In the genomic region with DNA sequence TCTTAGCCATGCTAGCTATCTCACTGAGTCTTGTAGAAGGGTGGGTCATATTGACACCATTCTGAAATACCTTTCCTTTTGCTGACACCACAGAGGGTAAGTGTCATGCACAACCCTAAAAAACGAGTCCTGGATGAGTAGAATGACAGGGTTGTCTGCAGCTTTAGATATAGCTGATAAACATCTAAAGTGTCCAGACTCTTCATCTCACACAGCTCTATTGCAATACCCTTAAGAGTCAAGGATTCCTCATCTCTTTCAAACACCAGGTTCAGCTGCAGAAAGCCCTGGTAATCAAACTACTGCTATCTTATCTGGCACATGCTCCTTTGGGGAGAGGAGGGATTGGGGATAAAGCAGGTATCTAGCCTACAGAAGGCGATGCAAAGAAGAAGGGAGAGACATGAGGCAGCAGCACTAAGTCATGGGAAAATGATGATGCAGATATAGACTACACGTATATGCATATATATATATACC, we compare ENCODE assay signal across 1 cellular context.
TF ChIP-seq lines count a peak whose summit lies in the region.

No MANE protein-coding gene starts in this region.

TF ChIP-seq in K562, 482 proteins besides CTCF, POLR2A, EP300 and RAD21 (continued from another document and continues in another):
- TF ChIP-seq HDAC3 (IDR thresholded peaks at IDR 0.05; ENCODE audit: borderline replicate concordance, partially characterized antibody) (peak; percentile 95), NR2C2 (CRISPR knock-in tag; IDR thresholded peaks at IDR 0.05) (no peak), NR2C2 (tag; IDR thresholded peaks at IDR 0.05) (peak; percentile 60; the same call in 1 of the 2 replicates), ZNF23 (CRISPR knock-in tag; IDR thresholded peaks at IDR 0.05) (no peak), ZFP1 (CRISPR knock-in tag; IDR thresholded peaks at IDR 0.05) (no peak), POLR2B (IDR thresholded peaks at IDR 0.05; ENCODE audit: low read depth, partially characterized antibody) (no peak), MCM7 (IDR thresholded peaks at IDR 0.05) (no peak), ETV5 (CRISPR knock-in tag; IDR thresholded peaks at IDR 0.05; ENCODE audit: low read depth) (no peak), MEIS2 (IDR thresholded peaks at IDR 0.05; ENCODE audit: partially characterized antibody) (peak; percentile 95), DMBX1 (CRISPR knock-in tag; IDR thresholded peaks at IDR 0.05; ENCODE audit: borderline replicate concordance) (peak; percentile 91), ZKSCAN3 (CRISPR knock-in tag; IDR thresholded peaks at IDR 0.05) (no peak), SMARCA4 (IDR thresholded peaks at IDR 0.05) (peak; percentile 98), POLR3G (IDR thresholded peaks at IDR 0.05; ENCODE audit: extremely low read depth, insufficient read length, insufficient replicate concordance) (no peak), ZC3H4 (CRISPR knock-in tag; IDR thresholded peaks at IDR 0.05; ENCODE audit: borderline replicate concordance) (no peak), ZC3H8 (IDR thresholded peaks at IDR 0.05) (no peak), TAF7 (tag; IDR thresholded peaks at IDR 0.05) (no peak), ZNF699 (CRISPR knock-in tag; IDR thresholded peaks at IDR 0.05; ENCODE audit: insufficient replicate concordance) (no peak), FOXP1 (CRISPR knock-in tag; IDR thresholded peaks at IDR 0.05) (no peak), GATAD2A (IDR thresholded peaks at IDR 0.05) (0 out of 2 replicates have a peak, but pooled peaks have one; percentile 52)
- TF ChIP-seq, protein P1, sequence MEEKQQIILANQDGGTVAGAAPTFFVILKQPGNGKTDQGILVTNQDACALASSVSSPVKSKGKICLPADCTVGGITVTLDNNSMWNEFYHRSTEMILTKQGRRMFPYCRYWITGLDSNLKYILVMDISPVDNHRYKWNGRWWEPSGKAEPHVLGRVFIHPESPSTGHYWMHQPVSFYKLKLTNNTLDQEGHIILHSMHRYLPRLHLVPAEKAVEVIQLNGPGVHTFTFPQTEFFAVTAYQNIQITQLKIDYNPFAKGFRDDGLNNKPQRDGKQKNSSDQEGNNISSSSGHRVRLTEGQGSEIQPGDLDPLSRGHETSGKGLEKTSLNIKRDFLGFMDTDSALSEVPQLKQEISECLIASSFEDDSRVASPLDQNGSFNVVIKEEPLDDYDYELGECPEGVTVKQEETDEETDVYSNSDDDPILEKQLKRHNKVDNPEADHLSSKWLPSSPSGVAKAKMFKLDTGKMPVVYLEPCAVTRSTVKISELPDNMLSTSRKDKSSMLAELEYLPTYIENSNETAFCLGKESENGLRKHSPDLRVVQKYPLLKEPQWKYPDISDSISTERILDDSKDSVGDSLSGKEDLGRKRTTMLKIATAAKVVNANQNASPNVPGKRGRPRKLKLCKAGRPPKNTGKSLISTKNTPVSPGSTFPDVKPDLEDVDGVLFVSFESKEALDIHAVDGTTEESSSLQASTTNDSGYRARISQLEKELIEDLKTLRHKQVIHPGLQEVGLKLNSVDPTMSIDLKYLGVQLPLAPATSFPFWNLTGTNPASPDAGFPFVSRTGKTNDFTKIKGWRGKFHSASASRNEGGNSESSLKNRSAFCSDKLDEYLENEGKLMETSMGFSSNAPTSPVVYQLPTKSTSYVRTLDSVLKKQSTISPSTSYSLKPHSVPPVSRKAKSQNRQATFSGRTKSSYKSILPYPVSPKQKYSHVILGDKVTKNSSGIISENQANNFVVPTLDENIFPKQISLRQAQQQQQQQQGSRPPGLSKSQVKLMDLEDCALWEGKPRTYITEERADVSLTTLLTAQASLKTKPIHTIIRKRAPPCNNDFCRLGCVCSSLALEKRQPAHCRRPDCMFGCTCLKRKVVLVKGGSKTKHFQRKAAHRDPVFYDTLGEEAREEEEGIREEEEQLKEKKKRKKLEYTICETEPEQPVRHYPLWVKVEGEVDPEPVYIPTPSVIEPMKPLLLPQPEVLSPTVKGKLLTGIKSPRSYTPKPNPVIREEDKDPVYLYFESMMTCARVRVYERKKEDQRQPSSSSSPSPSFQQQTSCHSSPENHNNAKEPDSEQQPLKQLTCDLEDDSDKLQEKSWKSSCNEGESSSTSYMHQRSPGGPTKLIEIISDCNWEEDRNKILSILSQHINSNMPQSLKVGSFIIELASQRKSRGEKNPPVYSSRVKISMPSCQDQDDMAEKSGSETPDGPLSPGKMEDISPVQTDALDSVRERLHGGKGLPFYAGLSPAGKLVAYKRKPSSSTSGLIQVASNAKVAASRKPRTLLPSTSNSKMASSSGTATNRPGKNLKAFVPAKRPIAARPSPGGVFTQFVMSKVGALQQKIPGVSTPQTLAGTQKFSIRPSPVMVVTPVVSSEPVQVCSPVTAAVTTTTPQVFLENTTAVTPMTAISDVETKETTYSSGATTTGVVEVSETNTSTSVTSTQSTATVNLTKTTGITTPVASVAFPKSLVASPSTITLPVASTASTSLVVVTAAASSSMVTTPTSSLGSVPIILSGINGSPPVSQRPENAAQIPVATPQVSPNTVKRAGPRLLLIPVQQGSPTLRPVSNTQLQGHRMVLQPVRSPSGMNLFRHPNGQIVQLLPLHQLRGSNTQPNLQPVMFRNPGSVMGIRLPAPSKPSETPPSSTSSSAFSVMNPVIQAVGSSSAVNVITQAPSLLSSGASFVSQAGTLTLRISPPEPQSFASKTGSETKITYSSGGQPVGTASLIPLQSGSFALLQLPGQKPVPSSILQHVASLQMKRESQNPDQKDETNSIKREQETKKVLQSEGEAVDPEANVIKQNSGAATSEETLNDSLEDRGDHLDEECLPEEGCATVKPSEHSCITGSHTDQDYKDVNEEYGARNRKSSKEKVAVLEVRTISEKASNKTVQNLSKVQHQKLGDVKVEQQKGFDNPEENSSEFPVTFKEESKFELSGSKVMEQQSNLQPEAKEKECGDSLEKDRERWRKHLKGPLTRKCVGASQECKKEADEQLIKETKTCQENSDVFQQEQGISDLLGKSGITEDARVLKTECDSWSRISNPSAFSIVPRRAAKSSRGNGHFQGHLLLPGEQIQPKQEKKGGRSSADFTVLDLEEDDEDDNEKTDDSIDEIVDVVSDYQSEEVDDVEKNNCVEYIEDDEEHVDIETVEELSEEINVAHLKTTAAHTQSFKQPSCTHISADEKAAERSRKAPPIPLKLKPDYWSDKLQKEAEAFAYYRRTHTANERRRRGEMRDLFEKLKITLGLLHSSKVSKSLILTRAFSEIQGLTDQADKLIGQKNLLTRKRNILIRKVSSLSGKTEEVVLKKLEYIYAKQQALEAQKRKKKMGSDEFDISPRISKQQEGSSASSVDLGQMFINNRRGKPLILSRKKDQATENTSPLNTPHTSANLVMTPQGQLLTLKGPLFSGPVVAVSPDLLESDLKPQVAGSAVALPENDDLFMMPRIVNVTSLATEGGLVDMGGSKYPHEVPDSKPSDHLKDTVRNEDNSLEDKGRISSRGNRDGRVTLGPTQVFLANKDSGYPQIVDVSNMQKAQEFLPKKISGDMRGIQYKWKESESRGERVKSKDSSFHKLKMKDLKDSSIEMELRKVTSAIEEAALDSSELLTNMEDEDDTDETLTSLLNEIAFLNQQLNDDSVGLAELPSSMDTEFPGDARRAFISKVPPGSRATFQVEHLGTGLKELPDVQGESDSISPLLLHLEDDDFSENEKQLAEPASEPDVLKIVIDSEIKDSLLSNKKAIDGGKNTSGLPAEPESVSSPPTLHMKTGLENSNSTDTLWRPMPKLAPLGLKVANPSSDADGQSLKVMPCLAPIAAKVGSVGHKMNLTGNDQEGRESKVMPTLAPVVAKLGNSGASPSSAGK (IDR thresholded peaks at IDR 0.05) = peak; percentile 11; the same call in 1 of the 2 replicates
- TF ChIP-seq, protein P2, sequence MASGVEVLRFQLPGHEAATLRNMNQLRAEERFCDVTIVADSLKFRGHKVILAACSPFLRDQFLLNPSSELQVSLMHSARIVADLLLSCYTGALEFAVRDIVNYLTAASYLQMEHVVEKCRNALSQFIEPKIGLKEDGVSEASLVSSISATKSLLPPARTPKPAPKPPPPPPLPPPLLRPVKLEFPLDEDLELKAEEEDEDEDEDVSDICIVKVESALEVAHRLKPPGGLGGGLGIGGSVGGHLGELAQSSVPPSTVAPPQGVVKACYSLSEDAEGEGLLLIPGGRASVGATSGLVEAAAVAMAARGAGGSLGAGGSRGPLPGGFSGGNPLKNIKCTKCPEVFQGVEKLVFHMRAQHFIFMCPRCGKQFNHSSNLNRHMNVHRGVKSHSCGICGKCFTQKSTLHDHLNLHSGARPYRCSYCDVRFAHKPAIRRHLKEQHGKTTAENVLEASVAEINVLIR (CRISPR knock-in tag; IDR thresholded peaks at IDR 0.05) = 0 out of 2 replicates have a peak, but pooled peaks have one; percentile 25
- TF ChIP-seq, protein P3, sequence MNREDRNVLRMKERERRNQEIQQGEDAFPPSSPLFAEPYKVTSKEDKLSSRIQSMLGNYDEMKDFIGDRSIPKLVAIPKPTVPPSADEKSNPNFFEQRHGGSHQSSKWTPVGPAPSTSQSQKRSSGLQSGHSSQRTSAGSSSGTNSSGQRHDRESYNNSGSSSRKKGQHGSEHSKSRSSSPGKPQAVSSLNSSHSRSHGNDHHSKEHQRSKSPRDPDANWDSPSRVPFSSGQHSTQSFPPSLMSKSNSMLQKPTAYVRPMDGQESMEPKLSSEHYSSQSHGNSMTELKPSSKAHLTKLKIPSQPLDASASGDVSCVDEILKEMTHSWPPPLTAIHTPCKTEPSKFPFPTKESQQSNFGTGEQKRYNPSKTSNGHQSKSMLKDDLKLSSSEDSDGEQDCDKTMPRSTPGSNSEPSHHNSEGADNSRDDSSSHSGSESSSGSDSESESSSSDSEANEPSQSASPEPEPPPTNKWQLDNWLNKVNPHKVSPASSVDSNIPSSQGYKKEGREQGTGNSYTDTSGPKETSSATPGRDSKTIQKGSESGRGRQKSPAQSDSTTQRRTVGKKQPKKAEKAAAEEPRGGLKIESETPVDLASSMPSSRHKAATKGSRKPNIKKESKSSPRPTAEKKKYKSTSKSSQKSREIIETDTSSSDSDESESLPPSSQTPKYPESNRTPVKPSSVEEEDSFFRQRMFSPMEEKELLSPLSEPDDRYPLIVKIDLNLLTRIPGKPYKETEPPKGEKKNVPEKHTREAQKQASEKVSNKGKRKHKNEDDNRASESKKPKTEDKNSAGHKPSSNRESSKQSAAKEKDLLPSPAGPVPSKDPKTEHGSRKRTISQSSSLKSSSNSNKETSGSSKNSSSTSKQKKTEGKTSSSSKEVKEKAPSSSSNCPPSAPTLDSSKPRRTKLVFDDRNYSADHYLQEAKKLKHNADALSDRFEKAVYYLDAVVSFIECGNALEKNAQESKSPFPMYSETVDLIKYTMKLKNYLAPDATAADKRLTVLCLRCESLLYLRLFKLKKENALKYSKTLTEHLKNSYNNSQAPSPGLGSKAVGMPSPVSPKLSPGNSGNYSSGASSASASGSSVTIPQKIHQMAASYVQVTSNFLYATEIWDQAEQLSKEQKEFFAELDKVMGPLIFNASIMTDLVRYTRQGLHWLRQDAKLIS (CRISPR knock-in tag; IDR thresholded peaks at IDR 0.05) = no peak
- TF ChIP-seq, protein P4, sequence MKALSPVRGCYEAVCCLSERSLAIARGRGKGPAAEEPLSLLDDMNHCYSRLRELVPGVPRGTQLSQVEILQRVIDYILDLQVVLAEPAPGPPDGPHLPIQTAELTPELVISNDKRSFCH (CRISPR knock-in tag; IDR thresholded peaks at IDR 0.05) = no peak
- TF ChIP-seq, protein P4 (tag; IDR thresholded peaks at IDR 0.05) = no peak
- TF ChIP-seq, protein P5, sequence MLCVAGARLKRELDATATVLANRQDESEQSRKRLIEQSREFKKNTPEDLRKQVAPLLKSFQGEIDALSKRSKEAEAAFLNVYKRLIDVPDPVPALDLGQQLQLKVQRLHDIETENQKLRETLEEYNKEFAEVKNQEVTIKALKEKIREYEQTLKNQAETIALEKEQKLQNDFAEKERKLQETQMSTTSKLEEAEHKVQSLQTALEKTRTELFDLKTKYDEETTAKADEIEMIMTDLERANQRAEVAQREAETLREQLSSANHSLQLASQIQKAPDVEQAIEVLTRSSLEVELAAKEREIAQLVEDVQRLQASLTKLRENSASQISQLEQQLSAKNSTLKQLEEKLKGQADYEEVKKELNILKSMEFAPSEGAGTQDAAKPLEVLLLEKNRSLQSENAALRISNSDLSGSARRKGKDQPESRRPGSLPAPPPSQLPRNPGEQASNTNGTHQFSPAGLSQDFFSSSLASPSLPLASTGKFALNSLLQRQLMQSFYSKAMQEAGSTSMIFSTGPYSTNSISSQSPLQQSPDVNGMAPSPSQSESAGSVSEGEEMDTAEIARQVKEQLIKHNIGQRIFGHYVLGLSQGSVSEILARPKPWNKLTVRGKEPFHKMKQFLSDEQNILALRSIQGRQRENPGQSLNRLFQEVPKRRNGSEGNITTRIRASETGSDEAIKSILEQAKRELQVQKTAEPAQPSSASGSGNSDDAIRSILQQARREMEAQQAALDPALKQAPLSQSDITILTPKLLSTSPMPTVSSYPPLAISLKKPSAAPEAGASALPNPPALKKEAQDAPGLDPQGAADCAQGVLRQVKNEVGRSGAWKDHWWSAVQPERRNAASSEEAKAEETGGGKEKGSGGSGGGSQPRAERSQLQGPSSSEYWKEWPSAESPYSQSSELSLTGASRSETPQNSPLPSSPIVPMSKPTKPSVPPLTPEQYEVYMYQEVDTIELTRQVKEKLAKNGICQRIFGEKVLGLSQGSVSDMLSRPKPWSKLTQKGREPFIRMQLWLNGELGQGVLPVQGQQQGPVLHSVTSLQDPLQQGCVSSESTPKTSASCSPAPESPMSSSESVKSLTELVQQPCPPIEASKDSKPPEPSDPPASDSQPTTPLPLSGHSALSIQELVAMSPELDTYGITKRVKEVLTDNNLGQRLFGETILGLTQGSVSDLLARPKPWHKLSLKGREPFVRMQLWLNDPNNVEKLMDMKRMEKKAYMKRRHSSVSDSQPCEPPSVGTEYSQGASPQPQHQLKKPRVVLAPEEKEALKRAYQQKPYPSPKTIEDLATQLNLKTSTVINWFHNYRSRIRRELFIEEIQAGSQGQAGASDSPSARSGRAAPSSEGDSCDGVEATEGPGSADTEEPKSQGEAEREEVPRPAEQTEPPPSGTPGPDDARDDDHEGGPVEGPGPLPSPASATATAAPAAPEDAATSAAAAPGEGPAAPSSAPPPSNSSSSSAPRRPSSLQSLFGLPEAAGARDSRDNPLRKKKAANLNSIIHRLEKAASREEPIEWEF (CRISPR knock-in tag; IDR thresholded peaks at IDR 0.05) = no peak
- TF ChIP-seq, protein P6, sequence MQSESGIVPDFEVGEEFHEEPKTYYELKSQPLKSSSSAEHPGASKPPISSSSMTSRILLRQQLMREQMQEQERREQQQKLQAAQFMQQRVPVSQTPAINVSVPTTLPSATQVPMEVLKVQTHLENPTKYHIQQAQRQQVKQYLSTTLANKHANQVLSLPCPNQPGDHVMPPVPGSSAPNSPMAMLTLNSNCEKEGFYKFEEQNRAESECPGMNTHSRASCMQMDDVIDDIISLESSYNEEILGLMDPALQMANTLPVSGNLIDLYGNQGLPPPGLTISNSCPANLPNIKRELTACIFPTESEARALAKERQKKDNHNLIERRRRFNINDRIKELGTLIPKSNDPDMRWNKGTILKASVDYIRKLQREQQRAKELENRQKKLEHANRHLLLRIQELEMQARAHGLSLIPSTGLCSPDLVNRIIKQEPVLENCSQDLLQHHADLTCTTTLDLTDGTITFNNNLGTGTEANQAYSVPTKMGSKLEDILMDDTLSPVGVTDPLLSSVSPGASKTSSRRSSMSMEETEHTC (IDR thresholded peaks at IDR 0.05) = peak; percentile 86; the same call in 1 of the 2 replicates
